In genomic region chr2:188786368-188786781, GRCh38 we compare ENCODE assay signal across 13 cellular contexts.
DNase-seq lines count a peak whose midpoint lies in the region; ATAC-seq, FAIRE-seq and TF ChIP-seq lines count a peak whose summit lies in the region.
"Had no signal": no experiment of that assay in that cellular context is flagged by ENCODE, and none has a peak within 500 bp of the region (broad histone marks: within the 10 kb centered on the region; RNA-seq: fewer than 3 reads in every experiment).

No MANE protein-coding gene starts in this region.

- H3K36me3 ChIP-seq in osteoblast (ENCODE audit: insufficient read depth, low read length): no peaks in the 10 kb centered on the region

- H3K36me3 Mint-ChIP-seq in naive thymus-derived CD8-positive, alpha-beta T cell: no peaks in the 10 kb centered on the region

- POLR2A ChIA-PET in AG04450 (lab: Yijun Ruan, JAX): interaction anchor here (1.3 kb wide), 1 partner anchor 12 kb away, joined by 5 read pairs; no protein-coding TSS in a partner anchor
- POLR2A ChIA-PET in naive thymus-derived CD8-positive, alpha-beta T cell (lab: Charles Lee): no interaction called here

- TF ChIP-seq CTCF in AG04450 (IDR thresholded peaks at IDR 0.05; ENCODE audit: low read depth, low read length) (no peak), fibroblast of mammary gland (conservative IDR thresholded peaks at IDR 0.05; ENCODE audit: control insufficient read depth, insufficient read depth, low read depth, low read length) (no peak), osteoblast (IDR thresholded peaks at IDR 0.05; ENCODE audit: extremely low read depth, low read depth, low read length) (no peak)

- DNase-seq in AG04450 (ENCODE audit: low read depth, low spot score) (no peak), RCC 7860 (ENCODE audit: low spot score) (no peak), fibroblast of mammary gland (ENCODE audit: low read depth) (peak; percentile 93), osteoblast (ENCODE audit: insufficient read length, low spot score, missing footprints) (peak; percentile 66), globus pallidus (ENCODE audit: low spot score) (no peak)
- no peak for DNase-seq in naive thymus-derived CD8-positive, alpha-beta T cell
- no peak for DNase-seq in stimulated activated CD4-positive, alpha-beta T cell treated with anti-CD3 and anti-CD28 coated beads, Interleukin-4, amount 100 ng/mL, for 4 hours
- DNase-seq: activated CD4-positive, alpha-beta T cell treated with anti-CD3 and anti-CD28 coated beads for 4 hours; caudate nucleus; H7; NCI-H748 treated with DMSO at 0.1 percent for 48 hours had no signal

- H3K9me3 ChIP-seq in AG04450 (ENCODE audit: control insufficient read depth, insufficient read depth, low read length) (no peaks in the 10 kb centered on the region), osteoblast (ENCODE audit: low read depth, low read length) (no peaks in the 10 kb centered on the region)

- no peaks in the 10 kb centered on the region for H3K9me3 Mint-ChIP-seq in naive thymus-derived CD8-positive, alpha-beta T cell

- H3K4me1 ChIP-seq in osteoblast (ENCODE audit: insufficient read depth, low read length): peaks cover 57% of the 10 kb centered on the region

- no peak overlapping the region for H3K27ac Mint-ChIP-seq in naive thymus-derived CD8-positive, alpha-beta T cell

- no peak overlapping the region for H3K4me3 Mint-ChIP-seq in naive thymus-derived CD8-positive, alpha-beta T cell

- H3K27ac ChIP-seq in AG04450 (ENCODE audit: low read depth, low read length) (peak overlapping the region; percentile 73), osteoblast (ENCODE audit: low read depth, low read length) (peak overlapping the region; percentile 98)

- H2AFZ ChIP-seq in osteoblast (ENCODE audit: low read length): no peak overlapping the region

- peak overlapping the region; percentile 72 for H3K4me2 ChIP-seq in osteoblast (ENCODE audit: insufficient read depth, low read length)

- CTCF ChIA-PET in AG04450 (lab: Charles Lee): interaction anchor here (0.8 to 1.9 kb wide), 2 partner anchors 190 to 262 kb away, joined by 3 to 5 read pairs; no protein-coding TSS in a partner anchor

- H3K27me3 ChIP-seq in AG04450 (ENCODE audit: control insufficient read depth, insufficient read depth, low read length) (no peaks in the 10 kb centered on the region), osteoblast (ENCODE audit: insufficient read depth, low read length) (no peaks in the 10 kb centered on the region)

- H3K4me1 Mint-ChIP-seq in naive thymus-derived CD8-positive, alpha-beta T cell: no peaks in the 10 kb centered on the region

- H3K27me3 Mint-ChIP-seq in naive thymus-derived CD8-positive, alpha-beta T cell: no peaks in the 10 kb centered on the region

- H3K4me3 ChIP-seq in AG04450 (ENCODE audit: low read depth, low read length): no peak overlapping the region
- H3K4me3 ChIP-seq in fibroblast of mammary gland (ENCODE audit: control insufficient read depth, low read depth, low read length): no peak overlapping the region
- peak overlapping the region; percentile 24 for H3K4me3 ChIP-seq in osteoblast (ENCODE audit: insufficient read depth, low read length)

- H4K20me1 ChIP-seq in osteoblast (ENCODE audit: insufficient read depth, low read length): no peaks in the 10 kb centered on the region

- no peak for ATAC-seq in naive thymus-derived CD8-positive, alpha-beta T cell
- no peak for ATAC-seq in GM18873 (IDR thresholded peaks at IDR 0.05; ENCODE audit: low FRiP score, unreplicated experiment)
- ATAC-seq: left lobe of liver had no signal

- FAIRE-seq in RCC 7860 (lab: Jason Lieb, UNC): peak; percentile 44

- no peaks in the 10 kb centered on the region for H3K79me2 ChIP-seq in osteoblast (ENCODE audit: insufficient read depth, low read length)

Comparison
In these comparisons a context has a peak if more than half of its experiments do, and no peak if none do; other contexts are left out.
1. DNase-seq: peak in fibroblast of mammary gland (single experiment) and osteoblast (single experiment); none in AG04450 (single experiment), RCC 7860 (single experiment), naive thymus-derived CD8-positive, alpha-beta T cell (0 of 10), globus pallidus (single experiment) and stimulated activated CD4-positive, alpha-beta T cell treated with anti-CD3 and anti-CD28 coated beads, Interleukin-4, amount 100 ng/mL, for 4 hours (0 of 2).